In the genomic region with DNA sequence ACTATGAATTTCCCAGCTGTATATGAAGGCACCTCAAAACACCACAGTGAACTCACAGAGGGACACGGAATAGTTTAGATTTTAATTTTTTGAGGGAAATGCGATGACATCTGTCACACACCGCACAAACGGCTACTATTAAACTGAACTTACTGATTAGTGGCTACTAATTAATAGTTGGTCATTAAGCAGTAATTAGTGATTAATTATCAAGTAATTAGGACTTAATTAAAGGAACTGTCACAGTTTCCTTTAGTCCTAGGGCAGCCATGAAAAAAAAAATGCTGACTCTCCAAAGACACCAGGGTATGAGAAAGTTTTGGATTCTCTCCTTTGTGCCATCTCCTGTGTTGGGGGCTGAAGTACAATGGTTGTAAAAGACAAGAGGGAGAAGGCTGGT, we compare ENCODE assay signal across 1 cellular context.
TF ChIP-seq lines count a peak whose summit lies in the region.

No MANE protein-coding gene starts in this region.

TF ChIP-seq in GM12878, 131 proteins besides CTCF, POLR2A, EP300 and RAD21:
- TF ChIP-seq IKZF1 (conservative IDR thresholded peaks at IDR 0.05), result no peak
- TF ChIP-seq SUPT20H (IDR thresholded peaks at IDR 0.05; ENCODE audit: borderline replicate concordance, control insufficient read depth, low read depth, low read length), result no peak
TF ChIP-seq in GM12878: peak in this region for 0.
